In the genomic region with DNA sequence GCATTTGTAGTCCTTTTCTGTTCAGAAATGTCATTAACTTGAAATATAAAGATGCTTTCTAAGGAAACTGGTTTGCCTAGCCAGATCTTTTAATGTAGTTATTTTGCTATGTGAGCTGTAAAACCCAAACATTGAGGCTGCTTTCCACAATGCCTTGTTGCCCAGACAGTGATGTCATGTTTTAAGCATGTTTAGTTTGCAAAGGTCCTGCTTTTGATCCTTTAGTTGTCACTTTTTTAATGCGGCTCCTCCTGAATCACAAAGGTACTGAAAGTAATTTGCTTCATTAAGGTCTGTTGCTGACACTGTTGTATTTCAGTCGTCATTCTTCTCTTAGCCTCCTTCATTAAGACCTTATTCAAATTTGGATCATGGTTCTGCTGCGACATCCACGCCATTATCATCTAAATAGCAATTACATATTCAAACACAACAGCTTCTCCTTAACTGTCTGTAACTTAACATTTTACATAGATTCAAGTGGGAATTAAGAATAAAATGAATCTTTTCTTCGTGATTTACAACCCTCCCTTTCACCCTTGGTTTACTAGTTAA, we compare ENCODE assay signal across 14 cellular contexts. TPM values are rescaled to one million over a fixed set of nuclear protein-coding genes. Genes with fewer than 3 reads are reported as not detected.
DNase-seq lines count a peak whose midpoint lies in the region; ATAC-seq and TF ChIP-seq lines count a peak whose summit lies in the region.
"Had no signal": no experiment of that assay in that cellular context is flagged by ENCODE, and none has a peak within 500 bp of the region (broad histone marks: within the 10 kb centered on the region; RNA-seq: fewer than 3 reads in every experiment).

No MANE protein-coding gene starts in this region.

- DNase-seq in SK-N-SH, result no peak
- no peak for DNase-seq in glutamatergic neuron
- DNase-seq in retina, result peak; percentile 13
- DNase-seq in activated CD8-positive, alpha-beta T cell treated with anti-CD3 and anti-CD28 coated beads, Interleukin-2, amount 10 ng/mL, durations not matched to agents 7 days and 5 days, result no peak
- no peak for DNase-seq in T-helper 2 cell
- DNase-seq: activated T-cell treated with anti-CD3 and anti-CD28 coated beads for 4 hours, anterior cingulate cortex, Caco-2, NCI-H2171 treated with DMSO at 0.1 percent for 48 hours had no signal

- no peaks in the 10 kb centered on the region for H3K27me3 Mint-ChIP-seq in glutamatergic neuron (ENCODE audit: unreplicated experiment)
- H3K27me3 Mint-ChIP-seq in activated CD8-positive, alpha-beta T cell treated with anti-CD3 and anti-CD28 coated beads, Interleukin-2, amount 10 ng/mL, durations not matched to agents 7 days and 5 days (ENCODE audit: low read depth), result no peaks in the 10 kb centered on the region
- no peaks in the 10 kb centered on the region for H3K27me3 Mint-ChIP-seq in activated T-helper 17 cell treated with anti-CD3 and anti-CD28 coated beads, Interleukin-2, amount 50 U/mL, for 72 hours

- H3K27me3 ChIP-seq in HUES48 (ENCODE audit: control insufficient read depth, insufficient read depth, low read length), result no peaks in the 10 kb centered on the region
- H3K27me3 ChIP-seq in SK-N-SH (ENCODE audit: insufficient read depth), result no peaks in the 10 kb centered on the region

- peak overlapping the region; percentile 69 for H3K27ac Mint-ChIP-seq in glutamatergic neuron (ENCODE audit: unreplicated experiment)
- H3K27ac Mint-ChIP-seq in activated CD8-positive, alpha-beta T cell treated with anti-CD3 and anti-CD28 coated beads, Interleukin-2, amount 10 ng/mL, durations not matched to agents 7 days and 5 days, result no peak overlapping the region
- H3K27ac Mint-ChIP-seq in activated T-helper 17 cell treated with anti-CD3 and anti-CD28 coated beads, Interleukin-2, amount 50 U/mL, for 72 hours, result no peak overlapping the region

- peak overlapping the region; percentile 15; the same call in 1 of the 2 replicates for H3K4me3 ChIP-seq in HUES48 (ENCODE audit: low read depth, low read length)
- no peak overlapping the region for H3K4me3 ChIP-seq in SK-N-SH (ENCODE audit: low read depth in 2 of 2, low read length in 1 of 2)
- H3K4me3 ChIP-seq: K562 had no signal

- peak overlapping the region; percentile 13 for H3K4me3 Mint-ChIP-seq in glutamatergic neuron (ENCODE audit: unreplicated experiment)
- no peak overlapping the region for H3K4me3 Mint-ChIP-seq in activated CD8-positive, alpha-beta T cell treated with anti-CD3 and anti-CD28 coated beads, Interleukin-2, amount 10 ng/mL, durations not matched to agents 7 days and 5 days
- no peak overlapping the region for H3K4me3 Mint-ChIP-seq in activated T-helper 17 cell treated with anti-CD3 and anti-CD28 coated beads, Interleukin-2, amount 50 U/mL, for 72 hours

- POLR2A ChIA-PET in SK-N-SH (lab: Yijun Ruan, JAX), result no interaction called here
- POLR2A ChIA-PET in activated CD8-positive, alpha-beta T cell treated with anti-CD3 and anti-CD28 coated beads, Interleukin-2, amount 10 ng/mL, durations not matched to agents 7 days and 5 days (lab: Charles Lee), result no interaction called here

- no peak for ATAC-seq in activated CD8-positive, alpha-beta T cell treated with anti-CD3 and anti-CD28 coated beads, Interleukin-2, amount 10 ng/mL, durations not matched to agents 7 days and 5 days
- ATAC-seq in activated T-helper 17 cell treated with anti-CD3 and anti-CD28 coated beads, Interleukin-2, amount 50 U/mL, for 72 hours (replicated peaks), result no peak
- ATAC-seq: HCT116, K562 had no signal

- H3K9ac ChIP-seq in HUES48 (ENCODE audit: low read depth, low read length) (no peak overlapping the region; the same call in 1 of the 2 replicates), SK-N-SH (no peak overlapping the region)

- no peak overlapping the region for H2AFZ ChIP-seq in SK-N-SH (ENCODE audit: low read depth)

- 84% methylated on average over 5 of the region's 5 CpGs for WGBS in SK-N-SH (ENCODE audit: low lambda C conversion rate)

- no peak for TF ChIP-seq CTCF in SK-N-SH (IDR thresholded peaks at IDR 0.05)
- no peak for TF ChIP-seq CTCF in glutamatergic neuron (IDR thresholded peaks at IDR 0.05; ENCODE audit: partially characterized antibody, unreplicated experiment)

- peaks cover 35% of the 10 kb centered on the region for H3K4me1 Mint-ChIP-seq in glutamatergic neuron (ENCODE audit: low read depth, unreplicated experiment)
- H3K4me1 Mint-ChIP-seq in activated CD8-positive, alpha-beta T cell treated with anti-CD3 and anti-CD28 coated beads, Interleukin-2, amount 10 ng/mL, durations not matched to agents 7 days and 5 days (ENCODE audit: low read depth), result peaks cover 2% of the 10 kb centered on the region
- H3K4me1 Mint-ChIP-seq in activated T-helper 17 cell treated with anti-CD3 and anti-CD28 coated beads, Interleukin-2, amount 50 U/mL, for 72 hours, result peaks cover 8% of the 10 kb centered on the region

- H4K20me1 ChIP-seq in SK-N-SH (ENCODE audit: insufficient read depth), result no peaks in the 10 kb centered on the region

- no peaks in the 10 kb centered on the region for H3K36me3 ChIP-seq in HUES48 (ENCODE audit: control insufficient read depth, insufficient read depth, low read length)
- no peaks in the 10 kb centered on the region for H3K36me3 ChIP-seq in SK-N-SH (replicated peaks in 1 of 2; ENCODE audit: control insufficient read depth in 1 of 2, insufficient read depth in 2 of 2, low read length in 1 of 2)

- no peaks in the 10 kb centered on the region for H3K9me2 ChIP-seq in SK-N-SH

- 0 out of 2 replicates have a peak overlapping the region, but pooled peaks have one; percentile 4 for H3K4me2 ChIP-seq in SK-N-SH

- H3K27ac ChIP-seq in HUES48 (ENCODE audit: low read depth, low read length) (peak overlapping the region; percentile 85), SK-N-SH (ENCODE audit: low read depth in 2 of 2, low read length in 1 of 2) (peak overlapping the region in 1 of 2 experiments; percentile 67; a peak in 2 of 4 replicates)
- H3K27ac ChIP-seq: VCaP had no signal

- CTCF ChIA-PET in SK-N-SH (lab: Yijun Ruan, JAX), result interaction anchor here (0.6 to 1.2 kb wide), 3 partner anchors 12 to 26 kb away, joined by 3 to 4 read pairs (median 3); no protein-coding TSS in a partner anchor
- CTCF ChIA-PET in activated CD8-positive, alpha-beta T cell treated with anti-CD3 and anti-CD28 coated beads, Interleukin-2, amount 10 ng/mL, durations not matched to agents 7 days and 5 days (lab: Charles Lee), result no interaction called here

- H3K36me3 Mint-ChIP-seq in glutamatergic neuron (ENCODE audit: unreplicated experiment), result no peaks in the 10 kb centered on the region
- no peaks in the 10 kb centered on the region for H3K36me3 Mint-ChIP-seq in activated CD8-positive, alpha-beta T cell treated with anti-CD3 and anti-CD28 coated beads, Interleukin-2, amount 10 ng/mL, durations not matched to agents 7 days and 5 days (ENCODE audit: low read depth)
- H3K36me3 Mint-ChIP-seq in activated T-helper 17 cell treated with anti-CD3 and anti-CD28 coated beads, Interleukin-2, amount 50 U/mL, for 72 hours (ENCODE audit: low read depth), result no peaks in the 10 kb centered on the region

- no peak for TF ChIP-seq EP300 in SK-N-SH (IDR thresholded peaks at IDR 0.05; ENCODE audit: borderline replicate concordance in 1 of 2, low read depth in 1 of 2, low read length in 1 of 2)

- no peaks in the 10 kb centered on the region for H3K9me3 Mint-ChIP-seq in glutamatergic neuron (ENCODE audit: unreplicated experiment)
- no peaks in the 10 kb centered on the region for H3K9me3 Mint-ChIP-seq in activated CD8-positive, alpha-beta T cell treated with anti-CD3 and anti-CD28 coated beads, Interleukin-2, amount 10 ng/mL, durations not matched to agents 7 days and 5 days (ENCODE audit: insufficient read depth)
- H3K9me3 Mint-ChIP-seq in activated T-helper 17 cell treated with anti-CD3 and anti-CD28 coated beads, Interleukin-2, amount 50 U/mL, for 72 hours, result no peaks in the 10 kb centered on the region

- H3K4me1 ChIP-seq in HUES48 (ENCODE audit: control insufficient read depth, insufficient read depth, low read length) (peaks cover 54% of the 10 kb centered on the region), SK-N-SH (ENCODE audit: control insufficient read depth in 1 of 2, insufficient read depth in 2 of 2, low read depth in 1 of 2, low read length in 1 of 2) (peaks cover 11 to 23% of the 10 kb centered on the region in 2 experiments; a peak in 3 of 4 replicates)

- H3K9me3 ChIP-seq in HUES48 (ENCODE audit: control insufficient read depth, insufficient read depth, low read length), result no peaks in the 10 kb centered on the region
- H3K9me3 ChIP-seq in SK-N-SH, result no peaks in the 10 kb centered on the region
- H3K9me3 ChIP-seq: Caco-2 had no signal

- no peak for TF ChIP-seq RAD21 in SK-N-SH (IDR thresholded peaks at IDR 0.05; ENCODE audit: low read length)

- peaks cover 3% of the 10 kb centered on the region for H3F3A ChIP-seq in SK-N-SH (replicated peaks; ENCODE audit: insufficient read depth)

- no peaks in the 10 kb centered on the region; the same call in 1 of the 2 replicates for H3K79me2 ChIP-seq in SK-N-SH (ENCODE audit: insufficient read depth)

TF ChIP-seq in SK-N-SH, 30 proteins besides CTCF, POLR2A, EP300 and RAD21:
- TF ChIP-seq TCF12 (IDR thresholded peaks at IDR 0.05) (0 out of 2 replicates have a peak, but pooled peaks have one; percentile 12), TAF1 (IDR thresholded peaks at IDR 0.05; ENCODE audit: borderline replicate concordance, low read depth, low read length) (no peak)

RNA-seq across cellular contexts. Expression of a gene that starts 10.6 kb away (rescaled TPM):
- polyA plus RNA-seq in SK-N-SH (2012; rRNA removed), result 31.3 and 39.0 TPM in 2 replicates
- 50.5 and 67.6 TPM in 2 replicates for polyA plus RNA-seq in SK-N-SH (2012; cell fraction: cytosol; rRNA removed)
- 13.2 and 15.5 TPM in 2 replicates for polyA plus RNA-seq in SK-N-SH (2012; cell fraction: nucleus; rRNA removed)
- 20.7 TPM for total RNA-seq in glutamatergic neuron (ENCODE audit: unreplicated experiment)
- 100 to 1,000 TPM; 117 TPM for total RNA-seq in activated CD8-positive, alpha-beta T cell treated with anti-CD3 and anti-CD28 coated beads, Interleukin-2, amount 10 ng/mL, durations not matched to agents 7 days and 5 days
- total RNA-seq in activated T-helper 17 cell treated with anti-CD3 and anti-CD28 coated beads, Interleukin-2, amount 50 U/mL, for 72 hours, result 100 to 1,000 TPM; 102 to 136 TPM
